8 cellular contexts compared by ENCODE assay signal in the genomic region with DNA sequence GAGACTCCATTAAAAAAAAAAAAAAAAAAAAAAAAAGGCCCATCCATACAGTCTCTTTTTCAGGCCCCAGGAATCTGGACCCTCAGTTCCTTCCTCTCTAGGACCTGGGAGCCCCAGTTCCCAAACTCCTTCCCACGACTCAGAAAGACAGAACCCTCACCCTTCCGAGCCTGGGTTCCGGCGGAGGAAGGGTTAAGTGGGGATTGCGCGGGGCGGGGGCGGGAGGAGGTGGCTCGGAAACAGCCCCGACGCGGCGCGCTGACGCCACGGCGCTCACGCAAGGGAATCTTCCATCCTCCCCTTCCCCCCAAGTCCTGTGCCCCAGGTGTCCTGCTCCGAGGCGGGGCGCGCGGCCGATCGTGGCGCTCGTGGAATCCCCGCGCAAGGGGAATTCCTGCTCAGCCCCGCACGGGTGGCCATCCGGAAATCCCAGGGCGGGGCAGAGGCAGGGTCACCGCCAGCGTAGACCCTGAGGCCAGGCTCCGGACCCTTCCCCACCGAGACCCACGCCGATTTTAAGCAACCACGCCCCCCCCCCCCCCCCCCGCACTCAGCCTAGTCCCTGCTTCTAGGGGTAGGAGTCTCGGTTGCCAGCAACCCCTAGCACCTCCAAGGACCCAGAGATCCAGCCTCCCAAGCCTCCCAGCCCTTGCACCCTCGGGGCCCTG. TPM values are rescaled to one million over a fixed set of nuclear protein-coding genes. Genes with fewer than 3 reads are reported as not detected.
DNase-seq lines count a peak whose midpoint lies in the region; ATAC-seq and TF ChIP-seq lines count a peak whose summit lies in the region.

No MANE protein-coding gene starts in this region.

- no peaks in the 10 kb centered on the region for H3K9me3 Mint-ChIP-seq in activated naive CD8-positive, alpha-beta T cell treated with anti-CD3 and anti-CD28 coated beads, Interleukin-2, amount 10 ng/mL, durations not matched to agents 7 days and 5 days
- H3K9me3 Mint-ChIP-seq in osteocyte (ENCODE audit: unreplicated experiment): no peaks in the 10 kb centered on the region

- H3K27ac Mint-ChIP-seq in activated naive CD8-positive, alpha-beta T cell treated with anti-CD3 and anti-CD28 coated beads, Interleukin-2, amount 10 ng/mL, durations not matched to agents 7 days and 5 days: peak overlapping the region; percentile 97
- peak overlapping the region; percentile 88 for H3K27ac Mint-ChIP-seq in osteocyte (ENCODE audit: unreplicated experiment)

- peaks cover 34% of the 10 kb centered on the region for H3K4me1 Mint-ChIP-seq in activated naive CD8-positive, alpha-beta T cell treated with anti-CD3 and anti-CD28 coated beads, Interleukin-2, amount 10 ng/mL, durations not matched to agents 7 days and 5 days
- H3K4me1 Mint-ChIP-seq in osteocyte (ENCODE audit: unreplicated experiment): peaks cover 30% of the 10 kb centered on the region

- H3K36me3 Mint-ChIP-seq in activated naive CD8-positive, alpha-beta T cell treated with anti-CD3 and anti-CD28 coated beads, Interleukin-2, amount 10 ng/mL, durations not matched to agents 7 days and 5 days: peaks cover 22% of the 10 kb centered on the region
- H3K36me3 Mint-ChIP-seq in osteocyte (ENCODE audit: unreplicated experiment): peaks cover 5% of the 10 kb centered on the region

- H3K36me3 ChIP-seq in SU-DHL-6 (ENCODE audit: low read length) (peaks cover 9% of the 10 kb centered on the region), thoracic aorta (peaks cover 11% of the 10 kb centered on the region)

- peaks cover 40% of the 10 kb centered on the region for H3F3A ChIP-seq in SU-DHL-6 (ENCODE audit: insufficient read depth)

- TF ChIP-seq CTCF in SU-DHL-6 (IDR thresholded peaks at IDR 0.05; ENCODE audit: insufficient read depth, low read length, poor library complexity, severe bottlenecking) (no peak), osteocyte (IDR thresholded peaks at IDR 0.05) (no peak), thoracic aorta (IDR thresholded peaks at IDR 0.05) (no peak)

- H3K9ac ChIP-seq in SU-DHL-6 (ENCODE audit: low read length): peak overlapping the region; percentile 99

- H2AFZ ChIP-seq in SU-DHL-6 (ENCODE audit: low read depth, low read length, severe bottlenecking): no peak overlapping the region

- POLR2A ChIA-PET in activated naive CD8-positive, alpha-beta T cell treated with anti-CD3 and anti-CD28 coated beads, Interleukin-2, amount 10 ng/mL, durations not matched to agents 7 days and 5 days (lab: Charles Lee): interaction anchor here (0.6 to 2.3 kb wide), 5 partner anchors 8 to 395 kb away, joined by 3 to 36 read pairs (median 3); a partner anchor contains a TSS

- peak overlapping the region; percentile 92 for H3K4me3 Mint-ChIP-seq in activated naive CD8-positive, alpha-beta T cell treated with anti-CD3 and anti-CD28 coated beads, Interleukin-2, amount 10 ng/mL, durations not matched to agents 7 days and 5 days
- H3K4me3 Mint-ChIP-seq in osteocyte (ENCODE audit: unreplicated experiment): peak overlapping the region; percentile 91

- H4K20me1 ChIP-seq in SU-DHL-6 (ENCODE audit: low read depth, low read length): no peaks in the 10 kb centered on the region

- intact Hi-C loops in Right ventricle myocardium inferior (cut with DNase I): loop anchor here (5.0 kb wide), 1 partner anchor 33 kb away; no protein-coding TSS in a partner anchor

- no peaks in the 10 kb centered on the region for H3K9me2 ChIP-seq in SU-DHL-6 (replicated peaks; ENCODE audit: insufficient read depth, low read length)

- DNase-seq in DMS53 treated with DMSO at 0.1 percent for 48 hours (lab: John Stamatoyannopoulos, UW; ENCODE audit: unreplicated experiment) (peak; percentile 81), GOT3 (lab: John Stamatoyannopoulos, UW) (peak; percentile 25), MV-4-11 (lab: John Stamatoyannopoulos, UW) (peak; percentile 81), Right ventricle myocardium inferior (ENCODE audit: missing footprints) (peak; percentile 93), osteocyte (ENCODE audit: extremely low spot score, unreplicated experiment) (peak; percentile 90), thoracic aorta (ENCODE audit: low spot score) (no peak)
- DNase-seq in activated naive CD8-positive, alpha-beta T cell treated with anti-CD3 and anti-CD28 coated beads, Interleukin-2, amount 10 ng/mL, durations not matched to agents 7 days and 5 days: peak; percentile 87

- H3K27ac ChIP-seq in SU-DHL-6 (ENCODE audit: low read depth, low read length): peak overlapping the region; percentile 98
- peak overlapping the region; percentile 31 to 43 for H3K27ac ChIP-seq in thoracic aorta

- H3K27me3 Mint-ChIP-seq in activated naive CD8-positive, alpha-beta T cell treated with anti-CD3 and anti-CD28 coated beads, Interleukin-2, amount 10 ng/mL, durations not matched to agents 7 days and 5 days: no peaks in the 10 kb centered on the region
- no peaks in the 10 kb centered on the region for H3K27me3 Mint-ChIP-seq in osteocyte (ENCODE audit: unreplicated experiment)

- H3K27me3 ChIP-seq in SU-DHL-6 (ENCODE audit: low read length) (no peaks in the 10 kb centered on the region), thoracic aorta (replicated peaks; ENCODE audit: insufficient read depth) (no peaks in the 10 kb centered on the region)

- no peaks in the 10 kb centered on the region for H3K9me3 ChIP-seq in SU-DHL-6 (ENCODE audit: insufficient read depth, low read length)
- no peaks in the 10 kb centered on the region for H3K9me3 ChIP-seq in thoracic aorta

- peaks cover 16% of the 10 kb centered on the region for H3K79me2 ChIP-seq in SU-DHL-6 (ENCODE audit: insufficient read depth, low read length)

- H3K4me3 ChIP-seq in SU-DHL-6 (ENCODE audit: insufficient read depth, low read length, poor library complexity, severe bottlenecking): peak overlapping the region; percentile 100
- H3K4me3 ChIP-seq in thoracic aorta: peak overlapping the region; percentile 84

- peaks cover 3 to 22% of the 10 kb centered on the region in 2 donors for H3K4me1 ChIP-seq in thoracic aorta (ENCODE audit: control insufficient read depth in 1 of 2, low read depth in 2 of 2)

- H3K4me2 ChIP-seq in SU-DHL-6 (ENCODE audit: low read depth, low read length, poor library complexity, severe bottlenecking): peak overlapping the region; percentile 73

- ATAC-seq in activated naive CD8-positive, alpha-beta T cell treated with anti-CD3 and anti-CD28 coated beads, Interleukin-2, amount 10 ng/mL, durations not matched to agents 7 days and 5 days (ENCODE audit: low read depth): peak; percentile 41
- ATAC-seq in Right ventricle myocardium inferior (peak; percentile 86), thoracic aorta (ENCODE audit: insufficient number of reproducible peaks, low FRiP score, low read depth) (no peak)

RNA-seq across cellular contexts. Expression of a gene that starts 0.7 kb away (rescaled TPM):
- 10 to 100 TPM; 40.7 to 48.7 TPM for total RNA-seq in activated naive CD8-positive, alpha-beta T cell treated with anti-CD3 and anti-CD28 coated beads, Interleukin-2, amount 10 ng/mL, durations not matched to agents 7 days and 5 days
- total RNA-seq in Right ventricle myocardium inferior (2.1 TPM), osteocyte (6.2 and 6.8 TPM in 2 replicates), thoracic aorta (10 to 100 TPM in 1 of 2 donors, 1 to 10 TPM in 1; 5.4 to 32.6 TPM)

RNA-seq across cellular contexts. Expression of a gene that starts 2.6 kb away (rescaled TPM):
- total RNA-seq in activated naive CD8-positive, alpha-beta T cell treated with anti-CD3 and anti-CD28 coated beads, Interleukin-2, amount 10 ng/mL, durations not matched to agents 7 days and 5 days: 100 to 1,000 TPM; 186 to 190 TPM
- 6.3 TPM for total RNA-seq in Right ventricle myocardium inferior
- 0.81 and 0.97 TPM in 2 replicates for total RNA-seq in osteocyte
- 10 to 100 TPM in 1 of 2 donors, 1 to 10 TPM in 1; 4.5 to 13.2 TPM for total RNA-seq in thoracic aorta

RNA-seq across cellular contexts. Expression of a gene that starts 8.4 kb away (rescaled TPM):
- 10 to 100 TPM; 10.6 to 11.2 TPM for total RNA-seq in activated naive CD8-positive, alpha-beta T cell treated with anti-CD3 and anti-CD28 coated beads, Interleukin-2, amount 10 ng/mL, durations not matched to agents 7 days and 5 days
- 34.5 TPM for total RNA-seq in Right ventricle myocardium inferior
- not detected in 2 replicates for total RNA-seq in osteocyte
- total RNA-seq in thoracic aorta: 100 to 1,000 TPM; 155 to 247 TPM

RNA-seq across cellular contexts. Expression of a gene that starts 31.3 kb away (rescaled TPM):
- 1 to 10 TPM; 1.2 to 1.4 TPM for total RNA-seq in activated naive CD8-positive, alpha-beta T cell treated with anti-CD3 and anti-CD28 coated beads, Interleukin-2, amount 10 ng/mL, durations not matched to agents 7 days and 5 days
- total RNA-seq in Right ventricle myocardium inferior: 20.5 TPM
- total RNA-seq in osteocyte: 12.6 and 14.7 TPM in 2 replicates
- 10 to 100 TPM; 28.1 to 47.2 TPM for total RNA-seq in thoracic aorta

RNA-seq across cellular contexts. Expression of a gene that starts 36.5 kb away (rescaled TPM):
- total RNA-seq in activated naive CD8-positive, alpha-beta T cell treated with anti-CD3 and anti-CD28 coated beads, Interleukin-2, amount 10 ng/mL, durations not matched to agents 7 days and 5 days: 10 to 100 TPM; 10.7 to 12.4 TPM
- total RNA-seq in Right ventricle myocardium inferior (8.4 TPM), osteocyte (24.3 and 25.0 TPM in 2 replicates), thoracic aorta (10 to 100 TPM; 14.3 to 26.7 TPM)

Comparison
In these comparisons a context has a peak if more than half of its experiments do, and no peak if none do; other contexts are left out.
1. RNA of a gene that starts 2.6 kb away (total RNA-seq): 186 to 190 TPM in activated naive CD8-positive, alpha-beta T cell treated with anti-CD3 and anti-CD28 coated beads, Interleukin-2, amount 10 ng/mL, durations not matched to agents 7 days and 5 days; 4.5 to 13.2 TPM in thoracic aorta, 6.3 TPM in Right ventricle myocardium inferior (single experiment) and 0.81 to 0.97 TPM in osteocyte; every median in the first group is over 10 times any median in the second.
2. RNA of a gene that starts 8.4 kb away (total RNA-seq): 155 to 247 TPM in thoracic aorta, 34.5 TPM in Right ventricle myocardium inferior (single experiment) and 10.6 to 11.2 TPM in activated naive CD8-positive, alpha-beta T cell treated with anti-CD3 and anti-CD28 coated beads, Interleukin-2, amount 10 ng/mL, durations not matched to agents 7 days and 5 days; not detected in osteocyte; every median in the first group is over 10 times any median in the second.